Comparison of ENCODE assay signal across 19 cellular contexts in the genomic region with DNA sequence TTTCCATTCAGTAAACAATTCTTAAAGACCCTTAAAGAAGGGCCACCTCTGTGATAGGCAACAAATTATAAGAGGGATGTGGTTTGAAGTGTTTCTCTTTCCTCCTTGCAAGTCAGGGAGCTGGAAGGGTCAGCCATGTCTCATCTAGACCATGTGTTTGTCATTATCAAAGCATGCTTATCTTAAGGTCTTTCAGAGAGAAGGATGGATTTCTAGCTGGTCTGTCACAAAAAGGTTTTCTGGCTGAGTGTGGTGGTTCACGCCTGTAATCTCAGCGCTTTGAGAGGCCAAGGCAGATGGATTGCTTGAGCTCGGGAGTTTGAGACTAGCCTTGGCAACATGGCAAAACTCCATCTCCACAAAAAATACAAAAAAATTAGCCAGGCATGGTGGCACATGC. TPM values are rescaled to one million over a fixed set of nuclear protein-coding genes. Genes with fewer than 3 reads are reported as not detected.
DNase-seq lines count a peak whose midpoint lies in the region; ATAC-seq, FAIRE-seq and TF ChIP-seq lines count a peak whose summit lies in the region.
"Had no signal": no experiment of that assay in that cellular context is flagged by ENCODE, and none has a peak within 500 bp of the region (broad histone marks: within the 10 kb centered on the region; RNA-seq: fewer than 3 reads in every experiment).

No MANE protein-coding gene starts in this region.

- no peaks in the 10 kb centered on the region for H3K27me3 ChIP-seq in endothelial cell of umbilical vein (ENCODE audit: control insufficient read depth in 2 of 2, insufficient read depth in 2 of 2, low read length in 2 of 2)
- H3K27me3 ChIP-seq in mucosa of rectum (ENCODE audit: control insufficient read depth in 2 of 2, insufficient read depth in 2 of 2, low read length in 2 of 2) = no peaks in the 10 kb centered on the region
- H3K27me3 ChIP-seq: BE2C, hepatocyte, uterus had no signal

- H3K9me1 ChIP-seq in endothelial cell of umbilical vein (replicated peaks; ENCODE audit: control insufficient read depth, extremely low read depth, insufficient read depth, low read length) = no peaks in the 10 kb centered on the region

- TSS peak; percentile 92 for BruUV-seq in endothelial cell of umbilical vein (replicated peaks; lab: Mats Ljungman, UMichigan)

- intact Hi-C loops in endothelial cell of umbilical vein (cut with micrococcal nuclease) = no loop called here

- H3K27ac ChIP-seq in endothelial cell of umbilical vein (ENCODE audit: insufficient read depth, low read depth, low read length) (peak overlapping the region; percentile 90), mucosa of rectum (ENCODE audit: low read depth in 2 of 2, low read length in 2 of 2) (peak overlapping the region; percentile 48 to 67)
- H3K27ac ChIP-seq: parathyroid adenoma, uterus had no signal

- dilution Hi-C loops in endothelial cell of umbilical vein (cut with MboI; ENCODE audit: extremely low pct_ligation_motif_present, low sequenced_read_pairs) = no loop called here

- DNase-seq in AG08396 (ENCODE audit: low spot score) (peak; percentile 12), HT1080 (ENCODE audit: low read depth) (peak; percentile 3), endothelial cell of umbilical vein (ENCODE audit: low read depth, low spot score) (peak; percentile 23), HK-2 (ENCODE audit: unreplicated experiment) (no peak), AML-193 (lab: John Stamatoyannopoulos, UW) (no peak), GM20000 (ENCODE audit: low spot score) (no peak)
- DNase-seq: activated CD4-positive, alpha-beta T cell treated with anti-CD3 and anti-CD28 coated beads, Interleukin-2, amount 50 U/mL, for 48 hours; activated naive CD8-positive, alpha-beta T cell treated with anti-CD3 and anti-CD28 coated beads, Interleukin-2, amount 10 ng/mL, durations not matched to agents 7 days and 5 days; activated T-cell treated with anti-CD3 and anti-CD28 coated beads, Interleukin-2, amount 50 U/mL, for 4 hours; BE2C; erythroblast; NCI-H187 treated with DMSO at 0.1 percent for 48 hours; stimulated activated naive CD4-positive, alpha-beta T cell; uterus had no signal

- H3K4me3 Mint-ChIP-seq in stimulated activated memory B cell treated with anti-CD40 and anti-IgM and Interleukin-4, amounts not matched to agents 10 μg/mL and 1 μg/mL and 100 μg/mL, for 72 hours = no peak overlapping the region
- H3K4me3 Mint-ChIP-seq: activated naive CD8-positive, alpha-beta T cell treated with anti-CD3 and anti-CD28 coated beads, Interleukin-2, amount 10 ng/mL, durations not matched to agents 7 days and 5 days; activated T-cell treated with anti-CD3 and anti-CD28 coated beads, Interleukin-2, amount 50 U/mL, for 4 hours; central memory CD8-positive, alpha-beta T cell had no signal

- peaks cover 36% of the 10 kb centered on the region for H3K36me3 Mint-ChIP-seq in stimulated activated memory B cell treated with anti-CD40 and anti-IgM and Interleukin-4, amounts not matched to agents 10 μg/mL and 1 μg/mL and 100 μg/mL, for 72 hours

- no peaks in the 10 kb centered on the region for H4K20me1 ChIP-seq in endothelial cell of umbilical vein (replicated peaks; ENCODE audit: control insufficient read depth, extremely low read depth, insufficient read depth, low read length)

- ATAC-seq in stimulated activated memory B cell treated with anti-CD40 and anti-IgM and Interleukin-4, amounts not matched to agents 10 μg/mL and 1 μg/mL and 100 μg/mL, for 72 hours = no peak
- ATAC-seq: activated T-cell treated with anti-CD3 and anti-CD28 coated beads, Interleukin-2, amount 50 U/mL, for 4 hours had no signal

- H3K4me3 ChIP-seq in endothelial cell of umbilical vein (replicated peaks in 1 of 3; ENCODE audit: insufficient read depth in 1 of 3, low read depth in 1 of 3, low read length in 3 of 3) (no peak overlapping the region), mucosa of rectum (ENCODE audit: low read length in 2 of 2) (no peak overlapping the region)
- H3K4me3 ChIP-seq: hepatocyte, uterus had no signal

- H3K9ac ChIP-seq in endothelial cell of umbilical vein (replicated peaks; ENCODE audit: extremely low read depth, insufficient read depth, low read length) (no peak overlapping the region), mucosa of rectum (ENCODE audit: low read depth in 1 of 2, low read length in 2 of 2) (no peak overlapping the region)
- H3K9ac ChIP-seq: parathyroid adenoma had no signal

- H3K27me3 Mint-ChIP-seq in stimulated activated memory B cell treated with anti-CD40 and anti-IgM and Interleukin-4, amounts not matched to agents 10 μg/mL and 1 μg/mL and 100 μg/mL, for 72 hours = no peaks in the 10 kb centered on the region
- H3K27me3 Mint-ChIP-seq: activated naive CD8-positive, alpha-beta T cell treated with anti-CD3 and anti-CD28 coated beads, Interleukin-2, amount 10 ng/mL, durations not matched to agents 7 days and 5 days; central memory CD8-positive, alpha-beta T cell had no signal

- H3K9me3 Mint-ChIP-seq in stimulated activated memory B cell treated with anti-CD40 and anti-IgM and Interleukin-4, amounts not matched to agents 10 μg/mL and 1 μg/mL and 100 μg/mL, for 72 hours = no peaks in the 10 kb centered on the region
- H3K9me3 Mint-ChIP-seq: activated naive CD8-positive, alpha-beta T cell treated with anti-CD3 and anti-CD28 coated beads, Interleukin-2, amount 10 ng/mL, durations not matched to agents 7 days and 5 days; activated T-cell treated with anti-CD3 and anti-CD28 coated beads, Interleukin-2, amount 50 U/mL, for 4 hours; central memory CD8-positive, alpha-beta T cell had no signal

- TF ChIP-seq CTCF in endothelial cell of umbilical vein (IDR thresholded peaks at IDR 0.05; ENCODE audit: extremely low read depth in 1 of 2, insufficient read depth in 1 of 2, low read depth in 1 of 2, low read length in 2 of 2) (no peak), GM20000 (IDR thresholded peaks at IDR 0.05; ENCODE audit: extremely low read depth, missing control alignments) (no peak)

- H3K9me3 ChIP-seq in endothelial cell of umbilical vein (replicated peaks; ENCODE audit: control insufficient read depth, insufficient read depth, low read length) = no peaks in the 10 kb centered on the region
- no peaks in the 10 kb centered on the region for H3K9me3 ChIP-seq in mucosa of rectum (ENCODE audit: control insufficient read depth in 2 of 2, low read length in 2 of 2)
- H3K9me3 ChIP-seq: BE2C, uterus had no signal

- POLR2A ChIA-PET in endothelial cell of umbilical vein (lab: Charles Lee) = no interaction called here

- CTCF ChIA-PET in endothelial cell of umbilical vein (lab: Charles Lee) = interaction anchor here (0.8 to 1.8 kb wide), 4 partner anchors 10 to 153 kb away, joined by 3 to 4 read pairs (median 4); no protein-coding TSS in a partner anchor

- no peak overlapping the region for H3K27ac Mint-ChIP-seq in stimulated activated memory B cell treated with anti-CD40 and anti-IgM and Interleukin-4, amounts not matched to agents 10 μg/mL and 1 μg/mL and 100 μg/mL, for 72 hours
- H3K27ac Mint-ChIP-seq: activated naive CD8-positive, alpha-beta T cell treated with anti-CD3 and anti-CD28 coated beads, Interleukin-2, amount 10 ng/mL, durations not matched to agents 7 days and 5 days had no signal

- peaks cover 5% of the 10 kb centered on the region for H3K4me1 Mint-ChIP-seq in stimulated activated memory B cell treated with anti-CD40 and anti-IgM and Interleukin-4, amounts not matched to agents 10 μg/mL and 1 μg/mL and 100 μg/mL, for 72 hours

- no peak for TF ChIP-seq POLR2A in endothelial cell of umbilical vein (IDR thresholded peaks at IDR 0.05; ENCODE audit: low read depth, low read length)

- H3K4me1 ChIP-seq in endothelial cell of umbilical vein (ENCODE audit: control insufficient read depth, extremely low read depth, insufficient read depth, low read length) (peaks cover 19% of the 10 kb centered on the region), mucosa of rectum (ENCODE audit: control insufficient read depth in 2 of 2, insufficient read depth in 2 of 2, low read length in 2 of 2) (peaks cover 2 to 11% of the 10 kb centered on the region in 2 donors)
- H3K4me1 ChIP-seq: BE2C, parathyroid adenoma, uterus had no signal

- H3K36me3 ChIP-seq in endothelial cell of umbilical vein (ENCODE audit: control insufficient read depth in 2 of 2, extremely low read depth in 1 of 2, insufficient read depth in 2 of 2, low read length in 2 of 2) (peaks cover 0 to 2% of the 10 kb centered on the region in 2 experiments), mucosa of rectum (ENCODE audit: control insufficient read depth in 2 of 2, insufficient read depth in 2 of 2, low read length in 2 of 2) (peaks cover 0 to 6% of the 10 kb centered on the region in 2 donors)
- H3K36me3 ChIP-seq: BE2C, uterus had no signal

- no peak overlapping the region for H3K4me2 ChIP-seq in endothelial cell of umbilical vein (ENCODE audit: insufficient read depth, low read length)
- H3K4me2 ChIP-seq: hepatocyte had no signal

- H2AFZ ChIP-seq in endothelial cell of umbilical vein (ENCODE audit: low read depth, low read length) = peak overlapping the region; percentile 53
- H2AFZ ChIP-seq: hepatocyte, parathyroid adenoma had no signal

- no peak for FAIRE-seq in endothelial cell of umbilical vein (lab: Jason Lieb, UNC)

- H3K79me2 ChIP-seq in endothelial cell of umbilical vein (ENCODE audit: control insufficient read depth, insufficient read depth, low read length) = no peaks in the 10 kb centered on the region
- H3K79me2 ChIP-seq: hepatocyte, parathyroid adenoma had no signal

RNA-seq across cellular contexts. Expression of gene PEX13, which starts 59.2 kb away (rescaled TPM):
- 19.1 and 25.1 TPM in 2 replicates for total RNA-seq in HT1080 (2014; rRNA removed; shearing (Covaris generic))
- 32.8 and 35.3 TPM in 2 replicates for polyA plus RNA-seq in HT1080 (2015; cell fraction: cytosol; rRNA removed)
- polyA plus RNA-seq in HT1080 (2015; cell fraction: nucleus; rRNA removed) = 16.1 and 20.2 TPM in 2 replicates
- 21.0 and 25.0 TPM in 2 replicates for total RNA-seq in endothelial cell of umbilical vein
- 15.7 and 18.0 TPM in 2 replicates for polyA plus RNA-seq in endothelial cell of umbilical vein
- 12.0 and 14.7 TPM in 2 replicates for polyA plus RNA-seq in endothelial cell of umbilical vein (2011; cell fraction: cytosol; rRNA removed)
- 10.7 and 11.1 TPM in 2 replicates for polyA plus RNA-seq in endothelial cell of umbilical vein (2011; cell fraction: nucleus; rRNA removed)
- 13.6 and 16.0 TPM in 2 replicates for polyA plus RNA-seq in endothelial cell of umbilical vein (2012)
- 56.7 and 58.5 TPM in 2 replicates for polyA minus RNA-seq in endothelial cell of umbilical vein
- polyA minus RNA-seq in endothelial cell of umbilical vein (2011; cell fraction: cytosol; rRNA and poly(A)+ RNA removed) = 10.1 TPM
- 20.0 and 31.4 TPM in 2 replicates for polyA minus RNA-seq in endothelial cell of umbilical vein (2011; cell fraction: nucleus; rRNA and poly(A)+ RNA removed)

RNA-seq across cellular contexts. Expression of gene PUS10, which starts 59.7 kb away (rescaled TPM):
- 3.3 and 3.7 TPM in 2 replicates for total RNA-seq in HT1080 (2014; rRNA removed; shearing (Covaris generic))
- polyA plus RNA-seq in HT1080 (2015; cell fraction: cytosol; rRNA removed) = 5.6 and 7.5 TPM in 2 replicates
- polyA plus RNA-seq in HT1080 (2015; cell fraction: nucleus; rRNA removed) = 9.3 and 12.6 TPM in 2 replicates
- total RNA-seq in endothelial cell of umbilical vein = 6.5 and 10.3 TPM in 2 replicates
- polyA plus RNA-seq in endothelial cell of umbilical vein = 2.7 and 3.7 TPM in 2 replicates
- 4.6 and 4.7 TPM in 2 replicates for polyA plus RNA-seq in endothelial cell of umbilical vein (2011; cell fraction: cytosol; rRNA removed)
- polyA plus RNA-seq in endothelial cell of umbilical vein (2011; cell fraction: nucleus; rRNA removed) = 11.1 and 12.6 TPM in 2 replicates
- polyA plus RNA-seq in endothelial cell of umbilical vein (2012) = 7.5 and 9.9 TPM in 2 replicates
- 4.8 and 5.5 TPM in 2 replicates for polyA minus RNA-seq in endothelial cell of umbilical vein
- 1.9 TPM for polyA minus RNA-seq in endothelial cell of umbilical vein (2011; cell fraction: cytosol; rRNA and poly(A)+ RNA removed)
- 13.8 and 17.6 TPM in 2 replicates for polyA minus RNA-seq in endothelial cell of umbilical vein (2011; cell fraction: nucleus; rRNA and poly(A)+ RNA removed)

Comparison
In these comparisons a context has a peak if more than half of its experiments do, and no peak if none do; other contexts are left out.
1. DNase-seq: peak in AG08396 (single experiment), HT1080 (single experiment) and endothelial cell of umbilical vein (single experiment); none in HK-2 (single experiment), AML-193 (0 of 2) and GM20000 (single experiment).